In genomic region chr16:4116328-4117249, GRCh38 we compare ENCODE assay signal across 1 cellular context.
TF ChIP-seq lines count a peak whose summit lies in the region.

Gene ADCY9, minus strand, starts transcription at chr16:4116442. Its CDS starts 1,000 bp downstream, at chr16:4115442.

TF ChIP-seq in HepG2, 621 proteins besides CTCF, POLR2A, EP300 and RAD21 (continued from another document and continues in another):
- no peak for TF ChIP-seq ZNF280B (CRISPR knock-in tag; IDR thresholded peaks at IDR 0.05; ENCODE audit: borderline replicate concordance)
- no peak for TF ChIP-seq ZBTB49 (CRISPR knock-in tag; IDR thresholded peaks at IDR 0.05; ENCODE audit: borderline replicate concordance)
- TF ChIP-seq ZNF615 (CRISPR knock-in tag; IDR thresholded peaks at IDR 0.05; ENCODE audit: borderline replicate concordance) = no peak
- TF ChIP-seq HNF1B (CRISPR knock-in tag; IDR thresholded peaks at IDR 0.05) = peak; percentile 47; the same call in 1 of the 2 replicates
- TF ChIP-seq ZNF776 (CRISPR knock-in tag; IDR thresholded peaks at IDR 0.05) = no peak
- TF ChIP-seq ZNF879 (CRISPR knock-in tag; IDR thresholded peaks at IDR 0.05) = no peak
- TF ChIP-seq ATRX (CRISPR knock-in tag; IDR thresholded peaks at IDR 0.05; ENCODE audit: borderline replicate concordance) = no peak
- TF ChIP-seq TRIM24 (CRISPR knock-in tag; IDR thresholded peaks at IDR 0.05) = no peak
- TF ChIP-seq SRSF4 (IDR thresholded peaks at IDR 0.05; ENCODE audit: low read depth, low read length, poor library complexity, severe bottlenecking) = no peak
- TF ChIP-seq ZBTB1 (CRISPR knock-in tag; IDR thresholded peaks at IDR 0.05; ENCODE audit: borderline replicate concordance) = no peak
- TF ChIP-seq HCFC1 (IDR thresholded peaks at IDR 0.05; ENCODE audit: low read depth, low read length) = no peak
- TF ChIP-seq ZMYM3 (CRISPR knock-in tag; IDR thresholded peaks at IDR 0.05) = no peak
- no peak for TF ChIP-seq SP5 (CRISPR knock-in tag; IDR thresholded peaks at IDR 0.05; ENCODE audit: borderline replicate concordance, low read depth)
- no peak for TF ChIP-seq ZNF564 (CRISPR knock-in tag; IDR thresholded peaks at IDR 0.05)
- TF ChIP-seq ZNF724P (CRISPR knock-in tag; IDR thresholded peaks at IDR 0.05; ENCODE audit: borderline replicate concordance) = no peak
- no peak for TF ChIP-seq NKX3-1 (CRISPR knock-in tag; IDR thresholded peaks at IDR 0.05)
- no peak for TF ChIP-seq MAFF (IDR thresholded peaks at IDR 0.05; ENCODE audit: low read depth, low read length)
- no peak for TF ChIP-seq NCOA1 (CRISPR knock-in tag; IDR thresholded peaks at IDR 0.05)
- TF ChIP-seq ZNF276 (CRISPR knock-in tag; IDR thresholded peaks at IDR 0.05; ENCODE audit: low read depth) = 0 out of 2 replicates have a peak, but pooled peaks have one; percentile 48
- TF ChIP-seq FOSL1 (CRISPR knock-in tag; IDR thresholded peaks at IDR 0.05; ENCODE audit: borderline replicate concordance) = no peak
- TF ChIP-seq RBM22 (optimal IDR thresholded peaks at IDR 0.05; ENCODE audit: low read length) = no peak
- TF ChIP-seq ZHX2 (IDR thresholded peaks at IDR 0.05; ENCODE audit: low read depth) = no peak
- no peak for TF ChIP-seq ZHX2 (CRISPR knock-in tag; IDR thresholded peaks at IDR 0.05; ENCODE audit: borderline replicate concordance)
- peak; percentile 59 for TF ChIP-seq HNRNPLL (IDR thresholded peaks at IDR 0.05; ENCODE audit: low read depth, low read length, poor library complexity, severe bottlenecking)
- no peak for TF ChIP-seq POGK (CRISPR knock-in tag; conservative IDR thresholded peaks at IDR 0.05)
- no peak for TF ChIP-seq ZNF225 (CRISPR knock-in tag; IDR thresholded peaks at IDR 0.05)
- TF ChIP-seq ZNF816 (CRISPR knock-in tag; IDR thresholded peaks at IDR 0.05; ENCODE audit: borderline replicate concordance) = no peak
- TF ChIP-seq MLLT10 (CRISPR knock-in tag; IDR thresholded peaks at IDR 0.05) = no peak
- TF ChIP-seq KDM3A (CRISPR knock-in tag; IDR thresholded peaks at IDR 0.05; ENCODE audit: low read depth) = 0 out of 2 replicates have a peak, but pooled peaks have one; percentile 34
- no peak for TF ChIP-seq ZNF570 (CRISPR knock-in tag; IDR thresholded peaks at IDR 0.05; ENCODE audit: borderline replicate concordance)
- no peak for TF ChIP-seq ZNF878 (CRISPR knock-in tag; IDR thresholded peaks at IDR 0.05)
- peak; percentile 91 for TF ChIP-seq ZNF883 (CRISPR knock-in tag; IDR thresholded peaks at IDR 0.05; ENCODE audit: not compliant biosample characterization)
- TF ChIP-seq NFATC3 (CRISPR knock-in tag; IDR thresholded peaks at IDR 0.05) = no peak
- 0 out of 2 replicates have a peak, but pooled peaks have one; percentile 34 for TF ChIP-seq ZBTB37 (CRISPR knock-in tag; IDR thresholded peaks at IDR 0.05)
- no peak for TF ChIP-seq ZNF331 (CRISPR knock-in tag; IDR thresholded peaks at IDR 0.05)
- no peak for TF ChIP-seq ZNF674 (CRISPR knock-in tag; IDR thresholded peaks at IDR 0.05; ENCODE audit: low read depth)
- no peak for TF ChIP-seq ZNF83 (CRISPR knock-in tag; IDR thresholded peaks at IDR 0.05; ENCODE audit: borderline replicate concordance)
- no peak for TF ChIP-seq DR1 (CRISPR knock-in tag; IDR thresholded peaks at IDR 0.05)
- TF ChIP-seq TCF7 (IDR thresholded peaks at IDR 0.05; ENCODE audit: low read depth) = no peak
- no peak for TF ChIP-seq NFYC (CRISPR knock-in tag; IDR thresholded peaks at IDR 0.05)
- TF ChIP-seq ZBTB25 (CRISPR knock-in tag; IDR thresholded peaks at IDR 0.05) = no peak
- TF ChIP-seq ATF3 (CRISPR knock-in tag; IDR thresholded peaks at IDR 0.05) = no peak
- TF ChIP-seq ZKSCAN1 (IDR thresholded peaks at IDR 0.05; ENCODE audit: low read length) = no peak
- TF ChIP-seq ZNF468 (CRISPR knock-in tag; IDR thresholded peaks at IDR 0.05) = no peak
- no peak for TF ChIP-seq ZFP62 (CRISPR knock-in tag; IDR thresholded peaks at IDR 0.05)
- TF ChIP-seq NCOA2 (CRISPR knock-in tag; IDR thresholded peaks at IDR 0.05) = no peak
- no peak for TF ChIP-seq PRMT3 (CRISPR knock-in tag; IDR thresholded peaks at IDR 0.05; ENCODE audit: borderline replicate concordance, low read depth)
- TF ChIP-seq FOSL2 (CRISPR knock-in tag; IDR thresholded peaks at IDR 0.05) = no peak
- 0 out of 2 replicates have a peak, but pooled peaks have one; percentile 66 for TF ChIP-seq TERF1 (CRISPR knock-in tag; IDR thresholded peaks at IDR 0.05)
